37 cellular contexts compared by ENCODE assay signal in the genomic region with DNA sequence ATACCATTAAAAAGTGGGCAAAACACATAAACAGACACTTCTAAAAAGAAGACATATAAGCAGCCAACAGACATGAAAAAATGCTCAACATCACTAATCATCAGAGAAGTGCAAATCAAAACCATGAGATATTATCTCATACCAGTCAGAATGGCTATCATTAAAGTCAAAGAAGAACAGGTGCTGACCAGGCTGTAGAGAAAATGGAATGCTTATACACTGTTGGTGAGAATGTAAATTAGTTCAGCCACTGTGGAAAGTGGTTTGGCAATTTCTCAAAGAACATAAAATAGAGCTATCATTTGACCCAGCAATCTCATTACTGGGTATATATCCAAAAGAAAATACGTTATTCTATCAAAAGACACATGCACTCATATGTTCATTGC. TPM values are rescaled to one million over a fixed set of nuclear protein-coding genes. Genes with fewer than 3 reads are reported as not detected.
"Had no signal": no experiment of that assay in that cellular context is flagged by ENCODE, and none has a peak within 500 bp of the region (broad histone marks: within the 10 kb centered on the region; RNA-seq: fewer than 3 reads in every experiment).

No MANE protein-coding gene starts in this region.

- H3K4me1 ChIP-seq: adrenal gland, body of pancreas, breast epithelium had no signal

- H3K4me3 ChIP-seq: adrenal gland, body of pancreas, breast epithelium had no signal

- H3K9me3 ChIP-seq: adrenal gland, body of pancreas, breast epithelium had no signal

- ATAC-seq: activated CD8-positive, alpha-beta T cell treated with anti-CD3 and anti-CD28 coated beads for 36 hours; activated naive CD4-positive, alpha-beta T cell treated with anti-CD3 and anti-CD28 coated beads, Interleukin-2, amount 50 U/mL, for 72 hours; activated T-cell treated with anti-CD3 and anti-CD28 coated beads, Interleukin-2, amount 50 U/mL, for 4 hours; activated T-cell treated with anti-CD3 and anti-CD28 coated beads, Interleukin-2, amount 50 U/mL, for 72 hours; activated T-helper 17 cell treated with anti-CD3 and anti-CD28 coated beads, Interleukin-2, amount 50 U/mL, for 72 hours; body of pancreas had no signal

- FAIRE-seq: astrocyte, TTC549 had no signal

- H3K36me3 ChIP-seq: adrenal gland, brain microvascular endothelial cell, breast epithelium had no signal

- H3K27ac ChIP-seq: adrenal gland, body of pancreas, brain microvascular endothelial cell, breast epithelium, VCaP had no signal

- H3K27me3 ChIP-seq: body of pancreas, brain microvascular endothelial cell, breast epithelium had no signal

- DNase-seq: activated B cell treated with CpG ODN at 0.5 μM for 24 hours; activated CD4-positive, alpha-beta memory T cell treated with anti-CD3 and anti-CD28 coated beads for 36 hours; activated CD4-positive, alpha-beta T cell treated with anti-CD3 and anti-CD28 coated beads for 4 hours; activated CD4-positive, alpha-beta T cell treated with anti-CD3 and anti-CD28 coated beads, Interleukin-2, amount 10 ng/mL, durations not matched to agents 24 days and 14 days; activated CD4-positive, alpha-beta T cell treated with anti-CD3 and anti-CD28 coated beads, Interleukin-2, amount 50 U/mL, for 1 hour; activated CD4-positive, alpha-beta T cell treated with anti-CD3 and anti-CD28 coated beads, Interleukin-2, amount 50 U/mL, for 4 hours; activated CD4-positive, CD25-positive, alpha-beta regulatory T cell treated with anti-CD3 and anti-CD28 coated beads, Interleukin-2, amount 50 U/mL, for 72 hours; activated CD8-positive, alpha-beta memory T cell treated with anti-CD3 and anti-CD28 coated beads, Interleukin-2, amount 50 U/mL, for 4 hours; activated CD8-positive, alpha-beta T cell treated with anti-CD3 and anti-CD28 coated beads for 36 hours; activated effector memory CD4-positive, alpha-beta T cell treated with anti-CD3 and anti-CD28 coated beads, Interleukin-2, amount 50 U/mL, for 16 hours; activated gamma-delta T cell treated with Interleukin-2 at 50 U/mL for 16 hours; activated naive CD4-positive, alpha-beta T cell; activated naive CD4-positive, alpha-beta T cell treated with anti-CD3 and anti-CD28 coated beads for 36 hours; activated naive CD4-positive, alpha-beta T cell treated with anti-CD3 and anti-CD28 coated beads, Interleukin-2, amount 50 U/mL, for 16 hours; activated naive CD8-positive, alpha-beta T cell treated with anti-CD3 and anti-CD28 coated beads for 36 hours; activated T-cell treated with anti-CD3 and anti-CD28 coated beads for 4 hours; activated T-cell treated with anti-CD3 and anti-CD28 coated beads, Interleukin-2, amount 50 U/mL, for 1 hour; activated T-cell treated with anti-CD3 and anti-CD28 coated beads, Interleukin-2, amount 50 U/mL, for 4 hours; activated T-cell treated with anti-CD3 and anti-CD28 coated beads, Interleukin-2, amount 50 U/mL, for 72 hours; adrenal gland; amniotic stem cell; aorta; body of pancreas; brain microvascular endothelial cell; central memory CD4-positive, alpha-beta T cell; T-helper 2 cell; T-helper 9 cell had no signal

RNA-seq across cellular contexts. Expression of a gene that starts 13.5 kb away (rescaled TPM):
- total RNA-seq: activated B cell treated with CpG ODN at 0.5 μM for 24 hours; activated CD4-positive, alpha-beta memory T cell treated with anti-CD3 and anti-CD28 coated beads for 36 hours; activated CD4-positive, alpha-beta T cell treated with anti-CD3 and anti-CD28 coated beads, Interleukin-2, amount 10 ng/mL, durations not matched to agents 24 days and 14 days; activated CD8-positive, alpha-beta memory T cell treated with anti-CD3 and anti-CD28 coated beads for 36 hours; activated CD8-positive, alpha-beta T cell treated with anti-CD3 and anti-CD28 coated beads for 36 hours; activated naive CD4-positive, alpha-beta T cell treated with anti-CD3 and anti-CD28 coated beads for 36 hours; activated naive CD4-positive, alpha-beta T cell treated with anti-CD3 and anti-CD28 coated beads, Interleukin-2, amount 50 U/mL, for 72 hours; activated naive CD8-positive, alpha-beta T cell treated with anti-CD3 and anti-CD28 coated beads for 36 hours; activated T-cell treated with anti-CD3 and anti-CD28 coated beads, Interleukin-2, amount 50 U/mL, for 4 hours; activated T-cell treated with anti-CD3 and anti-CD28 coated beads, Interleukin-2, amount 50 U/mL, for 72 hours; activated T-helper 1 cell treated with anti-CD3 and anti-CD28 coated beads, Interleukin-12 subunit alpha, Interleukin-12 subunit beta, Interleukin-2, Interleukin-4 antibody, amounts not matched to agents 30 ng/mL and 10 ng/mL and 1 ng/mL, durations not matched to agents 14 hours and 24 hours and 36 hours; activated T-helper 17 cell treated with anti-CD3 and anti-CD28 coated beads, Interleukin-2, amount 50 U/mL, for 72 hours; adrenal gland; aorta; astrocyte; breast epithelium; cardiac septum; cerebellum had no signal
- polyA plus RNA-seq: adrenal gland had no signal
